In the genomic region with DNA sequence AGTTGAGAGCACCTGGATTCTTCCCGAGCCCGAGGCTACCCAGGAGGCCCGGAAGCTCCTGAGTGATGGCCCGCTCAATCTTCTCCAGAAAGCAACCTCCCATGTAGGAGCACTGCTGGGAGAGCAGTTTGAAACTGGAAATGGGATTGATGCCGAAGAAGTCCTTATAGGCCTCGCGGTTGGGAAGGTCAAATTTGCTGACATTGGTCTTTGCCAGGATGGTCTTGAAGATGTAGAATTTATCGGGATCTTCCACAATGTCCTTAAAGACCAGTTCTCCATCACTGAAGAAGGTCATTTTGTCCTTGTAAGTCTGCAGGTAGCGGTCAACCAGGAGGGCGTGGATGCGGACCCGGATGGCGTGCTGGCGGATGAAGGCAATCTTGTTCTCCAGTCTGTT, we compare ENCODE assay signal across 23 cellular contexts. TPM values are rescaled to one million over a fixed set of nuclear protein-coding genes. Genes with fewer than 3 reads are reported as not detected.
DNase-seq lines count a peak whose midpoint lies in the region; ATAC-seq, FAIRE-seq and TF ChIP-seq lines count a peak whose summit lies in the region.
"Had no signal": no experiment of that assay in that cellular context is flagged by ENCODE, and none has a peak within 500 bp of the region (broad histone marks: within the 10 kb centered on the region; RNA-seq: fewer than 3 reads in every experiment).

No MANE protein-coding gene starts in this region.

- intact Hi-C loops in HepG2 (cut with micrococcal nuclease; ENCODE audit: unreplicated experiment): no loop called here
- intact Hi-C loops in right lobe of liver (cut with DNase I): loop anchor here in 1 of 2 donors (10.0 kb wide), 1 partner anchor 53 kb away; the partner anchor contains the start of gene SRL
- intact Hi-C loops in K562 (cut with micrococcal nuclease): loop anchor here (10.0 kb wide), 1 partner anchor 207 kb away; no protein-coding TSS in a partner anchor
- intact Hi-C loops in psoas muscle (cut with DNase I): no loop called here

- H3K4me2 ChIP-seq in HepG2 (ENCODE audit: low read depth, low read length) (no peak overlapping the region), K562 (ENCODE audit: insufficient read depth, low read length) (no peak overlapping the region)

- BruUV-seq in HepG2 (replicated peaks; lab: Mats Ljungman, UMichigan): no TSS peak
- BruUV-seq in K562 (replicated peaks; lab: Mats Ljungman, UMichigan): no TSS peak

- TF ChIP-seq CTCF in HepG2 (CRISPR knock-in tag; IDR thresholded peaks at IDR 0.05): no peak
- TF ChIP-seq CTCF in right lobe of liver (IDR thresholded peaks at IDR 0.05): no peak
- TF ChIP-seq CTCF in K562 (IDR thresholded peaks at IDR 0.05 in 2 of 3, conservative IDR thresholded peaks at IDR 0.05 in 1 of 3; ENCODE audit: insufficient read depth in 2 of 3, low read depth in 1 of 3, low read length in 3 of 3): no peak
- no peak for TF ChIP-seq CTCF in psoas muscle (IDR thresholded peaks at IDR 0.05)

- no peak overlapping the region for H3K27ac ChIP-seq in HepG2 (ENCODE audit: extremely low read length, insufficient read depth, low read length)
- no peak overlapping the region for H3K27ac ChIP-seq in right lobe of liver
- H3K27ac ChIP-seq in K562 (ENCODE audit: extremely low read depth, low read depth, low read length): no peak overlapping the region
- peak overlapping the region; percentile 41 for H3K27ac ChIP-seq in psoas muscle
- H3K27ac ChIP-seq: 22Rv1 had no signal

- H3K36me3 ChIP-seq in HepG2 (replicated peaks in 1 of 2; ENCODE audit: control insufficient read depth in 1 of 2, insufficient read depth in 2 of 2, low read length in 2 of 2) (no peaks in the 10 kb centered on the region), right lobe of liver (no peaks in the 10 kb centered on the region), K562 (ENCODE audit: control insufficient read depth, insufficient read depth, low read length) (no peaks in the 10 kb centered on the region), psoas muscle (ENCODE audit: insufficient read depth in 1 of 2, low read depth in 1 of 2) (peaks cover 3 to 81% of the 10 kb centered on the region in 2 donors)
- H3K36me3 ChIP-seq: HAP-1 had no signal

- no peaks in the 10 kb centered on the region for H3K9me1 ChIP-seq in K562 (ENCODE audit: control insufficient read depth, insufficient read depth, low read length)

- POLR2A ChIA-PET in HepG2 (lab: Yijun Ruan, JAX) (no interaction called here), K562 (lab: Yijun Ruan, JAX) (interaction anchor here (1.3 kb wide), 1 partner anchor 8 kb away, joined by 4 read pairs; no protein-coding TSS in a partner anchor)

- H3K9me3 ChIP-seq in HepG2 (ENCODE audit: low read length) (no peaks in the 10 kb centered on the region), right lobe of liver (no peaks in the 10 kb centered on the region), K562 (replicated peaks; ENCODE audit: control insufficient read depth, insufficient read depth, low read depth, low read length) (no peaks in the 10 kb centered on the region), psoas muscle (no peaks in the 10 kb centered on the region)
- H3K9me3 ChIP-seq: Caco-2, HAP-1 had no signal

- TF ChIP-seq RAD21 in HepG2 (CRISPR knock-in tag; IDR thresholded peaks at IDR 0.05) (no peak), K562 (CRISPR knock-in tag; conservative IDR thresholded peaks at IDR 0.05 in 1 of 2, IDR thresholded peaks at IDR 0.05 in 1 of 2) (no peak)

- 90% methylated on average over 14 of the region's 14 CpGs for WGBS in HepG2 (ENCODE audit: low lambda C conversion rate)
- 81% methylated on average over 6 of the region's 14 CpGs for WGBS in right lobe of liver (ENCODE audit: insufficient coverage, low coverage, low lambda C conversion rate, missing lambda C conversion rate)
- 52% methylated on average over 14 of the region's 14 CpGs for WGBS in K562 (ENCODE audit: insufficient coverage, low coverage, missing lambda C conversion rate)
- 91 to 95% (median 93%) methylated on average over 14 of the region's 14 CpGs for WGBS in psoas muscle, 3 donors

- in situ Hi-C loops in HepG2 (cut with HindIII; ENCODE audit: extremely low pct_ligation_motif_present, low pct_unique_long_range_greater_than_20kb) (no loop called here), K562 (cut with MboI) (no loop called here)

- H3K9ac ChIP-seq in HepG2 (ENCODE audit: insufficient read depth, low read depth, low read length) (no peak overlapping the region), K562 (ENCODE audit: insufficient read depth in 1 of 2, low read depth in 2 of 2, low read length in 2 of 2) (no peak overlapping the region)

- TF ChIP-seq EP300 in HepG2 (IDR thresholded peaks at IDR 0.05; ENCODE audit: low read depth in 2 of 2, low read length in 2 of 2): no peak
- no peak for TF ChIP-seq EP300 in HepG2 (CRISPR knock-in tag; IDR thresholded peaks at IDR 0.05; ENCODE audit: borderline replicate concordance)
- no peak for TF ChIP-seq EP300 in K562 (IDR thresholded peaks at IDR 0.05; ENCODE audit: low read length)

- H2AFZ ChIP-seq in HepG2 (ENCODE audit: low read length) (no peak overlapping the region), K562 (ENCODE audit: low read depth, low read length) (no peak overlapping the region)

- CTCF ChIA-PET in HepG2 (lab: Yijun Ruan, JAX; ENCODE audit: low intra/inter-chr PET ratio, low total read pairs) (no interaction called here), K562 (lab: Yijun Ruan, JAX; ENCODE audit: low intra/inter-chr PET ratio) (no interaction called here)

- DNase-seq in HepG2 (ENCODE audit: low spot score): no peak
- no peak for DNase-seq in right lobe of liver
- DNase-seq in K562 (ENCODE audit: extremely low read depth in 1 of 4, low spot score in 3 of 4): no peak
- no peak for DNase-seq in psoas muscle
- DNase-seq in glomerular visceral epithelial cell (ENCODE audit: extremely low spot score): no peak
- DNase-seq in ureter (ENCODE audit: low spot score): no peak
- DNase-seq in cerebellar nuclear complex (lab: John Stamatoyannopoulos, UW): no peak
- DNase-seq: ACHN; Caco-2; CD4-positive, alpha-beta memory T cell; DMS153; DND-41; GOT3; HFFc6 had no signal

- no peaks in the 10 kb centered on the region for H4K20me1 ChIP-seq in HepG2 (ENCODE audit: insufficient read depth, low read length)
- no peaks in the 10 kb centered on the region for H4K20me1 ChIP-seq in K562 (replicated peaks; ENCODE audit: control insufficient read depth, insufficient read depth, low read length)

- H3K4me1 ChIP-seq in HepG2 (ENCODE audit: insufficient read depth, low read length) (no peaks in the 10 kb centered on the region), right lobe of liver (no peaks in the 10 kb centered on the region), K562 (replicated peaks in 1 of 2; ENCODE audit: control insufficient read depth in 2 of 2, insufficient read depth in 2 of 2, low read length in 2 of 2) (peaks cover 3% of the 10 kb centered on the region in 2 experiments; a peak in 1 of 5 replicates), psoas muscle (peaks cover 10% of the 10 kb centered on the region)
- H3K4me1 ChIP-seq: Caco-2, HAP-1 had no signal

- H3K79me2 ChIP-seq in HepG2 (ENCODE audit: insufficient read depth, low read length): no peaks in the 10 kb centered on the region
- no peaks in the 10 kb centered on the region for H3K79me2 ChIP-seq in K562 (ENCODE audit: control insufficient read depth, insufficient read depth, low read length)

- no peak for FAIRE-seq in HepG2 (lab: Jason Lieb, UNC)
- FAIRE-seq in K562 (lab: Jason Lieb, UNC): no peak
- FAIRE-seq: A204.1, G401.6, GM12892, H54 had no signal

- no peak for TF ChIP-seq POLR2A in HepG2 (IDR thresholded peaks at IDR 0.05; ENCODE audit: insufficient read depth in 1 of 2, low read depth in 2 of 2, low read length in 2 of 2)
- no peak for TF ChIP-seq POLR2A in right lobe of liver (IDR thresholded peaks at IDR 0.05)
- TF ChIP-seq POLR2A in K562 (conservative IDR thresholded peaks at IDR 0.05): no peak

- ATAC-seq in HepG2: no peak
- ATAC-seq in right lobe of liver: no peak
- ATAC-seq in K562: no peak
- no peak for ATAC-seq in psoas muscle
- no peak for ATAC-seq in GM21381 (IDR thresholded peaks at IDR 0.05; ENCODE audit: unreplicated experiment)

- peaks cover 8 to 42% of the 10 kb centered on the region in 2 experiments; a peak in 4 of 5 replicates for H3K27me3 ChIP-seq in HepG2 (ENCODE audit: control insufficient read depth in 1 of 2, insufficient read depth in 2 of 2, low read length in 2 of 2)
- H3K27me3 ChIP-seq in right lobe of liver: no peaks in the 10 kb centered on the region
- peaks cover 27 to 48% of the 10 kb centered on the region in 2 experiments for H3K27me3 ChIP-seq in K562 (ENCODE audit: control insufficient read depth in 2 of 2, insufficient read depth in 2 of 2, low read length in 2 of 2)
- H3K27me3 ChIP-seq in psoas muscle (ENCODE audit: insufficient read depth in 3 of 3, low read length in 2 of 3): no peaks in the 10 kb centered on the region

- H3K4me3 ChIP-seq in HepG2 (replicated peaks in 1 of 3; ENCODE audit: insufficient read depth in 1 of 3, low read depth in 2 of 3, low read length in 3 of 3) (no peak overlapping the region), right lobe of liver (no peak overlapping the region), K562 (no peak overlapping the region), psoas muscle (no peak overlapping the region)
- H3K4me3 ChIP-seq: HAP-1 had no signal

RNA-seq across cellular contexts. Expression of gene SRL, which starts 49.7 kb away (rescaled TPM):
- total RNA-seq in HepG2 (2016; rRNA removed; fragmentation: Illumina TruSeq; extraction: Trizol): not detected in 2 replicates
- total RNA-seq in HepG2 (2016; cell fraction: cytosol; rRNA removed; fragmentation: Illumina TruSeq; extraction: Trizol; ENCODE audit: low read depth): not detected in 2 replicates
- 0.02 TPM in 1 of 2 replicates, not detected in the other for total RNA-seq in HepG2 (2016; cell fraction: insoluble cytoplasmic fraction; rRNA removed; fragmentation: Illumina TruSeq; extraction: Trizol)
- not detected in 2 replicates for total RNA-seq in HepG2 (2016; cell fraction: membrane; rRNA removed; fragmentation: Illumina TruSeq; extraction: Trizol)
- total RNA-seq in HepG2 (2016; cell fraction: nucleus; rRNA removed; fragmentation: Illumina TruSeq; extraction: Trizol): not detected in 2 replicates
- polyA plus RNA-seq in HepG2 (2011; rRNA removed): 0.04 and 0.05 TPM in 2 replicates
- 0.04 and 0.05 TPM in 2 replicates for polyA plus RNA-seq in HepG2 (2011; cell fraction: cytosol; rRNA removed)
- polyA plus RNA-seq in HepG2 (2011; cell fraction: nucleus; rRNA removed): 0.03 and 0.05 TPM in 2 replicates
- 0.05 and 0.16 TPM in 2 replicates for polyA plus RNA-seq in HepG2 (2012)
- polyA plus RNA-seq in HepG2 (2016; cell fraction: cytosol; fragmentation: Illumina TruSeq; extraction: Trizol; ENCODE audit: low read depth): not detected in 2 replicates
- polyA plus RNA-seq in HepG2 (2016; cell fraction: insoluble cytoplasmic fraction; fragmentation: Illumina TruSeq; extraction: Trizol; ENCODE audit: low read depth): not detected in 2 replicates
- not detected in 2 replicates for polyA plus RNA-seq in HepG2 (2016; cell fraction: membrane; fragmentation: Illumina TruSeq; extraction: Trizol; ENCODE audit: low read depth)
- polyA plus RNA-seq in HepG2 (2016; cell fraction: nucleus; fragmentation: Illumina TruSeq; extraction: Trizol; ENCODE audit: insufficient read depth, low read depth): not detected in 2 replicates
- 0.08 TPM in 1 of 2 replicates, not detected in the other for polyA minus RNA-seq in HepG2 (2011; rRNA and poly(A)+ RNA removed; ENCODE audit: low replicate concordance)
- polyA minus RNA-seq in HepG2 (2011; cell fraction: cytosol; rRNA and poly(A)+ RNA removed): not detected in 2 replicates
- polyA minus RNA-seq in HepG2 (2011; cell fraction: nucleus; rRNA and poly(A)+ RNA removed): not detected in 2 replicates
- under 1 TPM; 0.18 to 0.62 (median 0.28) TPM for total RNA-seq in right lobe of liver
- total RNA-seq in K562 (2011; cell fraction: chromatin; rRNA removed; ENCODE audit: low replicate concordance): not detected in 2 replicates
- total RNA-seq in K562 (2011; cell fraction: nucleolus; rRNA removed): not detected in 2 replicates
- not detected in 2 replicates for total RNA-seq in K562 (2011; cell fraction: nucleoplasm; rRNA removed)
- not detected in 2 replicates for total RNA-seq in K562 (2014; rRNA removed)
- not detected in 2 replicates for total RNA-seq in K562 (2014; rRNA removed; fragmentation: Illumina TruSeq; extraction: Trizol)
- not detected in 2 replicates for total RNA-seq in K562 (2015; rRNA removed; fragmentation: Illumina TruSeq; extraction: Trizol)
- not detected in 2 replicates for total RNA-seq in K562 (2021)
- polyA plus RNA-seq in K562 (2011; rRNA removed): 0.01 TPM in 1 of 2 replicates, not detected in the other
- 0.01 and 0.03 TPM in 2 replicates for polyA plus RNA-seq in K562 (2011; cell fraction: cytosol; rRNA removed)
- polyA plus RNA-seq in K562 (2011; cell fraction: nucleus; rRNA removed): not detected in 2 replicates
- not detected in 2 replicates for polyA plus RNA-seq in K562 (2012)
- polyA plus RNA-seq in K562 (2014; fragmentation: Illumina TruSeq; extraction: Trizol): not detected in 2 replicates
- not detected for polyA plus RNA-seq in K562 (2014; fragmentation: Nextera tagmentation; extraction: Ambion mirVana)
- not detected in 2 replicates for polyA plus RNA-seq in K562 (2014; rRNA removed)
- polyA minus RNA-seq in K562 (2011; rRNA and poly(A)+ RNA removed): not detected in 2 replicates
- polyA minus RNA-seq in K562 (2011; cell fraction: cytosol; rRNA and poly(A)+ RNA removed): not detected in 2 replicates
- polyA minus RNA-seq in K562 (2011; cell fraction: nucleus; rRNA and poly(A)+ RNA removed): not detected in 2 replicates
- 100 to 1,000 TPM; 305 to 552 (median 476) TPM for total RNA-seq in psoas muscle
- 100 to 1,000 TPM; 196 to 276 (median 206) TPM for polyA plus RNA-seq in psoas muscle
- 10.1 TPM for total RNA-seq in ureter
- total RNA-seq: Caco-2; CD4-positive, alpha-beta memory T cell; HFFc6 had no signal
- polyA plus RNA-seq: BJ; CD14-positive monocyte; CD4-positive, alpha-beta memory T cell had no signal

Comparison
In these comparisons a context has a peak if more than half of its experiments do, and no peak if none do; other contexts are left out.
1. RNA of gene SRL, which starts 49.7 kb away (total RNA-seq): 305 to 552 TPM in psoas muscle; 10.1 TPM in ureter (single experiment), 0.18 to 0.62 TPM in right lobe of liver, 0.02 TPM in HepG2 and not detected in K562; every median in the first group is over 10 times any median in the second.
2. Of the 241 proteins assayed by ChIP-seq in both HepG2 and K562: peak only in HepG2: MAFK; only in K562: none; in both: MAFF; in neither: 239.